Comparison of ENCODE assay signal across 21 cellular contexts in genomic region chr16:67669499-67670101, GRCh38. TPM values are rescaled to one million over a fixed set of nuclear protein-coding genes. Genes with fewer than 3 reads are reported as not detected.
DNase-seq lines count a peak whose midpoint lies in the region; ATAC-seq, FAIRE-seq and TF ChIP-seq lines count a peak whose summit lies in the region.
"Had no signal": no experiment of that assay in that cellular context is flagged by ENCODE, and none has a peak within 500 bp of the region (broad histone marks: within the 10 kb centered on the region; RNA-seq: fewer than 3 reads in every experiment).

No MANE protein-coding gene starts in this region.

- in situ Hi-C loops in HepG2 (cut with HindIII; ENCODE audit: extremely low pct_ligation_motif_present, low pct_unique_long_range_greater_than_20kb), result loop anchor here (5.0 to 10.0 kb wide), 2 partner anchors 138 to 265 kb away; partner anchors contain the start of genes CTRL, PSMB10, RANBP10 and TSNAXIP1

- WGBS in HepG2 (ENCODE audit: low lambda C conversion rate), result 80% methylated on average over 10 of the region's 10 CpGs
- 81% methylated on average over 7 of the region's 10 CpGs for WGBS in right lobe of liver (ENCODE audit: insufficient coverage, low coverage, low lambda C conversion rate, missing lambda C conversion rate)

- POLR2A ChIA-PET in HepG2 (lab: Yijun Ruan, JAX), result interaction anchor here (1.6 kb wide), 1 partner anchor 9 kb away, joined by 3 read pairs; the partner anchor contains the start of gene ACD

- no peaks in the 10 kb centered on the region for H3K79me2 ChIP-seq in HepG2 (ENCODE audit: insufficient read depth, low read length)
- no peaks in the 10 kb centered on the region for H3K79me2 ChIP-seq in astrocyte (ENCODE audit: insufficient read depth, low read length)

- ATAC-seq in HepG2 (no peak), right lobe of liver (no peak)
- ATAC-seq: GM23338, HCT116 had no signal

- no peak for TF ChIP-seq RAD21 in HepG2 (CRISPR knock-in tag; IDR thresholded peaks at IDR 0.05)

- H3K27me3 Mint-ChIP-seq in astrocyte (ENCODE audit: low read depth, unreplicated experiment), result peaks cover 1% of the 10 kb centered on the region
- no peaks in the 10 kb centered on the region for H3K27me3 Mint-ChIP-seq in neural crest cell (ENCODE audit: low read depth)

- CTCF ChIA-PET in HepG2 (lab: Yijun Ruan, JAX; ENCODE audit: low intra/inter-chr PET ratio, low total read pairs), result interaction anchor here (4.2 kb wide), 1 partner anchor 148 kb away, joined by 118 read pairs; no protein-coding TSS in a partner anchor

- no peak overlapping the region for H3K9ac ChIP-seq in HepG2 (ENCODE audit: insufficient read depth, low read depth, low read length)
- no peak overlapping the region for H3K9ac ChIP-seq in astrocyte (ENCODE audit: low read length)

- H3K36me3 ChIP-seq in HepG2 (replicated peaks in 1 of 2; ENCODE audit: control insufficient read depth in 1 of 2, insufficient read depth in 2 of 2, low read length in 2 of 2) (no peaks in the 10 kb centered on the region), right lobe of liver (no peaks in the 10 kb centered on the region), astrocyte (ENCODE audit: insufficient read depth, low read length) (no peaks in the 10 kb centered on the region)

- peaks cover 3% of the 10 kb centered on the region for H3K4me1 Mint-ChIP-seq in astrocyte (ENCODE audit: low read depth, unreplicated experiment)
- H3K4me1 Mint-ChIP-seq in neural crest cell, result peaks cover 17% of the 10 kb centered on the region

- H2AFZ ChIP-seq in HepG2 (ENCODE audit: low read length) (no peak overlapping the region), astrocyte (ENCODE audit: low read depth, low read length) (no peak overlapping the region)
- H2AFZ ChIP-seq: GM23338 had no signal

- no peak for TF ChIP-seq POLR2A in HepG2 (IDR thresholded peaks at IDR 0.05; ENCODE audit: insufficient read depth in 1 of 2, low read depth in 2 of 2, low read length in 2 of 2)
- TF ChIP-seq POLR2A in right lobe of liver (IDR thresholded peaks at IDR 0.05), result no peak

- DNase-seq in HepG2 (ENCODE audit: low spot score) (no peak), right lobe of liver (no peak), astrocyte (ENCODE audit: low read depth) (no peak), neural crest cell (ENCODE audit: low read depth, low spot score) (no peak), superior temporal gyrus (ENCODE audit: extremely low spot score) (no peak), AG08395 (ENCODE audit: low spot score) (no peak), frontal cortex (ENCODE audit: low spot score in 2 of 2) (no peak)
- DNase-seq: GF-D8; NCI-H1417; NCI-H1930; NCI-H2171; NCI-H446; NCI-H69; NK-92 treated with Interleukin-12 subunit alpha and Interleukin-12 subunit beta, amount 100 ng/mL, for 24 hours had no signal

- no peak for TF ChIP-seq EP300 in HepG2 (IDR thresholded peaks at IDR 0.05; ENCODE audit: low read depth in 2 of 2, low read length in 2 of 2)
- TF ChIP-seq EP300 in HepG2 (CRISPR knock-in tag; IDR thresholded peaks at IDR 0.05; ENCODE audit: borderline replicate concordance), result no peak

- H4K20me1 ChIP-seq in HepG2 (ENCODE audit: insufficient read depth, low read length), result no peaks in the 10 kb centered on the region
- peaks cover 4% of the 10 kb centered on the region for H4K20me1 ChIP-seq in astrocyte (ENCODE audit: insufficient read depth, low read length)

- H3K4me2 ChIP-seq in HepG2 (ENCODE audit: low read depth, low read length) (no peak overlapping the region), astrocyte (ENCODE audit: low read length) (no peak overlapping the region)
- H3K4me2 ChIP-seq: GM23338 had no signal

- H3K36me3 Mint-ChIP-seq in astrocyte (ENCODE audit: low read depth, unreplicated experiment) (peaks cover 5% of the 10 kb centered on the region), neural crest cell (ENCODE audit: low read depth) (no peaks in the 10 kb centered on the region)

- peak overlapping the region; percentile 26 for H3K27ac Mint-ChIP-seq in astrocyte (ENCODE audit: unreplicated experiment)
- H3K27ac Mint-ChIP-seq in neural crest cell (ENCODE audit: unreplicated experiment), result peak overlapping the region; percentile 5
- H3K27ac Mint-ChIP-seq: GM23338 had no signal

- peaks cover 43% of the 10 kb centered on the region for H3K4me1 ChIP-seq in HepG2 (ENCODE audit: insufficient read depth, low read length)
- peaks cover 0 to 52% (median 30%) of the 10 kb centered on the region in 4 donors for H3K4me1 ChIP-seq in right lobe of liver
- H3K4me1 ChIP-seq in astrocyte (ENCODE audit: insufficient read depth, low read length), result peaks cover 23% of the 10 kb centered on the region

- no peak overlapping the region for H3K4me3 Mint-ChIP-seq in astrocyte (ENCODE audit: unreplicated experiment)
- peak overlapping the region; percentile 68 for H3K4me3 Mint-ChIP-seq in neural crest cell
- H3K4me3 Mint-ChIP-seq: GM23338 had no signal

- no peaks in the 10 kb centered on the region for H3K9me3 ChIP-seq in HepG2 (ENCODE audit: low read length)
- no peaks in the 10 kb centered on the region for H3K9me3 ChIP-seq in right lobe of liver
- H3K9me3 ChIP-seq in astrocyte (ENCODE audit: insufficient read depth, low read depth, low read length), result no peaks in the 10 kb centered on the region

- BruUV-seq in HepG2 (replicated peaks; lab: Mats Ljungman, UMichigan), result no TSS peak

- FAIRE-seq in HepG2 (lab: Jason Lieb, UNC), result no peak
- no peak for FAIRE-seq in astrocyte (lab: Jason Lieb, UNC)
- FAIRE-seq in frontal cortex (lab: Jason Lieb, UNC), result no peak
- FAIRE-seq: A204.1, GM12891, GM18507 had no signal

- H3K4me3 ChIP-seq in HepG2 (replicated peaks in 1 of 3; ENCODE audit: insufficient read depth in 1 of 3, low read depth in 2 of 3, low read length in 3 of 3), result no peak overlapping the region
- no peak overlapping the region for H3K4me3 ChIP-seq in right lobe of liver
- H3K4me3 ChIP-seq in astrocyte (ENCODE audit: insufficient read depth, low read depth, low read length), result no peak overlapping the region
- H3K4me3 ChIP-seq: GM23338 had no signal

- H3K27ac ChIP-seq in HepG2 (ENCODE audit: extremely low read length, insufficient read depth, low read length) (no peak overlapping the region), right lobe of liver (no peak overlapping the region), astrocyte (ENCODE audit: low read depth, low read length) (no peak overlapping the region)
- H3K27ac ChIP-seq: C4-2B had no signal

- intact Hi-C loops in HepG2 (cut with micrococcal nuclease; ENCODE audit: unreplicated experiment) (loop anchor here (5.0 kb wide), 1 partner anchor 258 kb away; no protein-coding TSS in a partner anchor), right lobe of liver (cut with DNase I) (loop anchor here (10.0 kb wide), 2 partner anchors 55 to 135 kb away; partner anchors contain the start of genes RANBP10 (in 1 of the 2) and TSNAXIP1 (in 1 of the 2))

- no peak for TF ChIP-seq CTCF in HepG2 (CRISPR knock-in tag; IDR thresholded peaks at IDR 0.05)
- TF ChIP-seq CTCF in right lobe of liver (IDR thresholded peaks at IDR 0.05), result no peak
- no peak for TF ChIP-seq CTCF in astrocyte (IDR thresholded peaks at IDR 0.05; ENCODE audit: insufficient read depth, low read depth, low read length)
- TF ChIP-seq CTCF in neural crest cell (conservative IDR thresholded peaks at IDR 0.05), result no peak

- H3K9me3 Mint-ChIP-seq in astrocyte (ENCODE audit: unreplicated experiment), result no peaks in the 10 kb centered on the region
- no peaks in the 10 kb centered on the region for H3K9me3 Mint-ChIP-seq in neural crest cell
- H3K9me3 Mint-ChIP-seq: GM23338 had no signal

- H3K27me3 ChIP-seq in HepG2 (ENCODE audit: control insufficient read depth in 1 of 2, insufficient read depth in 2 of 2, low read length in 2 of 2) (no peaks in the 10 kb centered on the region; a peak in 1 of 5 replicates), right lobe of liver (no peaks in the 10 kb centered on the region), astrocyte (ENCODE audit: insufficient read depth, low read length) (no peaks in the 10 kb centered on the region)

RNA-seq across cellular contexts. Expression of gene C16orf86, which starts 3.0 kb away (rescaled TPM):
- total RNA-seq in HepG2 (2016; rRNA removed; fragmentation: Illumina TruSeq; extraction: Trizol), result 1.7 and 3.1 TPM in 2 replicates
- 1.9 and 2.8 TPM in 2 replicates for total RNA-seq in HepG2 (2016; cell fraction: cytosol; rRNA removed; fragmentation: Illumina TruSeq; extraction: Trizol; ENCODE audit: low read depth)
- 2.1 and 4.2 TPM in 2 replicates for total RNA-seq in HepG2 (2016; cell fraction: insoluble cytoplasmic fraction; rRNA removed; fragmentation: Illumina TruSeq; extraction: Trizol)
- total RNA-seq in HepG2 (2016; cell fraction: membrane; rRNA removed; fragmentation: Illumina TruSeq; extraction: Trizol), result 2.2 and 3.5 TPM in 2 replicates
- 1.9 and 4.3 TPM in 2 replicates for total RNA-seq in HepG2 (2016; cell fraction: nucleus; rRNA removed; fragmentation: Illumina TruSeq; extraction: Trizol)
- 1.5 and 2.0 TPM in 2 replicates for polyA plus RNA-seq in HepG2 (2011; rRNA removed)
- 1.8 and 2.8 TPM in 2 replicates for polyA plus RNA-seq in HepG2 (2011; cell fraction: cytosol; rRNA removed)
- 7.9 and 8.0 TPM in 2 replicates for polyA plus RNA-seq in HepG2 (2011; cell fraction: nucleus; rRNA removed)
- 1.3 and 1.7 TPM in 2 replicates for polyA plus RNA-seq in HepG2 (2012)
- 1.6 and 2.1 TPM in 2 replicates for polyA plus RNA-seq in HepG2 (2016; cell fraction: cytosol; fragmentation: Illumina TruSeq; extraction: Trizol; ENCODE audit: low read depth)
- 2.2 and 3.1 TPM in 2 replicates for polyA plus RNA-seq in HepG2 (2016; cell fraction: insoluble cytoplasmic fraction; fragmentation: Illumina TruSeq; extraction: Trizol; ENCODE audit: low read depth)
- 2.3 and 2.5 TPM in 2 replicates for polyA plus RNA-seq in HepG2 (2016; cell fraction: membrane; fragmentation: Illumina TruSeq; extraction: Trizol; ENCODE audit: low read depth)
- 5.2 and 6.4 TPM in 2 replicates for polyA plus RNA-seq in HepG2 (2016; cell fraction: nucleus; fragmentation: Illumina TruSeq; extraction: Trizol; ENCODE audit: insufficient read depth, low read depth)
- polyA minus RNA-seq in HepG2 (2011; rRNA and poly(A)+ RNA removed; ENCODE audit: low replicate concordance), result 0.12 and 1.3 TPM in 2 replicates
- polyA minus RNA-seq in HepG2 (2011; cell fraction: cytosol; rRNA and poly(A)+ RNA removed), result 0.53 and 0.79 TPM in 2 replicates
- polyA minus RNA-seq in HepG2 (2011; cell fraction: nucleus; rRNA and poly(A)+ RNA removed), result 0.62 and 0.64 TPM in 2 replicates
- total RNA-seq in right lobe of liver, result 1 to 10 TPM; 1.4 to 4.3 (median 2.5) TPM
- 0.32 and 1.6 TPM in 2 replicates for total RNA-seq in astrocyte
- total RNA-seq in neural crest cell, result 1.7 and 2.0 TPM in 2 replicates
- total RNA-seq in frontal cortex, result 2.0 TPM
- total RNA-seq: Daoy had no signal

RNA-seq across cellular contexts. Expression of gene ENKD1, which starts 3.0 kb away (rescaled TPM):
- total RNA-seq in HepG2 (2016; rRNA removed; fragmentation: Illumina TruSeq; extraction: Trizol), result 20.8 and 21.4 TPM in 2 replicates
- total RNA-seq in HepG2 (2016; cell fraction: cytosol; rRNA removed; fragmentation: Illumina TruSeq; extraction: Trizol; ENCODE audit: low read depth), result 10.8 and 12.4 TPM in 2 replicates
- 17.9 and 24.2 TPM in 2 replicates for total RNA-seq in HepG2 (2016; cell fraction: insoluble cytoplasmic fraction; rRNA removed; fragmentation: Illumina TruSeq; extraction: Trizol)
- total RNA-seq in HepG2 (2016; cell fraction: membrane; rRNA removed; fragmentation: Illumina TruSeq; extraction: Trizol), result 17.6 and 19.5 TPM in 2 replicates
- total RNA-seq in HepG2 (2016; cell fraction: nucleus; rRNA removed; fragmentation: Illumina TruSeq; extraction: Trizol), result 13.8 and 15.4 TPM in 2 replicates
- polyA plus RNA-seq in HepG2 (2011; rRNA removed), result 10.8 and 12.2 TPM in 2 replicates
- 6.0 and 11.2 TPM in 2 replicates for polyA plus RNA-seq in HepG2 (2011; cell fraction: cytosol; rRNA removed)
- 29.2 and 37.2 TPM in 2 replicates for polyA plus RNA-seq in HepG2 (2011; cell fraction: nucleus; rRNA removed)
- 9.4 and 12.3 TPM in 2 replicates for polyA plus RNA-seq in HepG2 (2012)
- polyA plus RNA-seq in HepG2 (2016; cell fraction: cytosol; fragmentation: Illumina TruSeq; extraction: Trizol; ENCODE audit: low read depth), result 11.8 and 13.2 TPM in 2 replicates
- 18.0 and 18.5 TPM in 2 replicates for polyA plus RNA-seq in HepG2 (2016; cell fraction: insoluble cytoplasmic fraction; fragmentation: Illumina TruSeq; extraction: Trizol; ENCODE audit: low read depth)
- polyA plus RNA-seq in HepG2 (2016; cell fraction: membrane; fragmentation: Illumina TruSeq; extraction: Trizol; ENCODE audit: low read depth), result 9.5 and 15.3 TPM in 2 replicates
- polyA plus RNA-seq in HepG2 (2016; cell fraction: nucleus; fragmentation: Illumina TruSeq; extraction: Trizol; ENCODE audit: insufficient read depth, low read depth), result 33.6 and 35.0 TPM in 2 replicates
- 6.6 and 7.1 TPM in 2 replicates for polyA minus RNA-seq in HepG2 (2011; rRNA and poly(A)+ RNA removed; ENCODE audit: low replicate concordance)
- 4.5 and 7.8 TPM in 2 replicates for polyA minus RNA-seq in HepG2 (2011; cell fraction: cytosol; rRNA and poly(A)+ RNA removed)
- polyA minus RNA-seq in HepG2 (2011; cell fraction: nucleus; rRNA and poly(A)+ RNA removed), result 3.6 and 3.9 TPM in 2 replicates
- total RNA-seq in right lobe of liver, result 1 to 10 TPM; 4.4 to 8.9 (median 7.3) TPM
- 6.0 and 8.5 TPM in 2 replicates for total RNA-seq in astrocyte
- total RNA-seq in neural crest cell, result 23.3 and 24.5 TPM in 2 replicates
- total RNA-seq in frontal cortex, result 9.4 TPM

RNA-seq across cellular contexts. Expression of gene PARD6A, which starts 8.8 kb away (rescaled TPM):
- total RNA-seq in HepG2 (2016; rRNA removed; fragmentation: Illumina TruSeq; extraction: Trizol) (3.0 and 4.3 TPM in 2 replicates), right lobe of liver (1 to 10 TPM; 1.3 to 4.8 (median 2.6) TPM), astrocyte (1.2 and 1.4 TPM in 2 replicates), neural crest cell (7.5 and 8.3 TPM in 2 replicates), frontal cortex (9.4 TPM)
- 22.8 and 24.1 TPM in 2 replicates for total RNA-seq in HepG2 (2016; cell fraction: cytosol; rRNA removed; fragmentation: Illumina TruSeq; extraction: Trizol; ENCODE audit: low read depth)
- 2.5 and 4.0 TPM in 2 replicates for total RNA-seq in HepG2 (2016; cell fraction: insoluble cytoplasmic fraction; rRNA removed; fragmentation: Illumina TruSeq; extraction: Trizol)
- total RNA-seq in HepG2 (2016; cell fraction: membrane; rRNA removed; fragmentation: Illumina TruSeq; extraction: Trizol), result 18.3 and 19.1 TPM in 2 replicates
- 1.6 and 2.2 TPM in 2 replicates for total RNA-seq in HepG2 (2016; cell fraction: nucleus; rRNA removed; fragmentation: Illumina TruSeq; extraction: Trizol)
- polyA plus RNA-seq in HepG2 (2011; rRNA removed), result 3.5 and 3.6 TPM in 2 replicates
- 4.3 and 6.9 TPM in 2 replicates for polyA plus RNA-seq in HepG2 (2011; cell fraction: cytosol; rRNA removed)
- 2.8 and 3.0 TPM in 2 replicates for polyA plus RNA-seq in HepG2 (2011; cell fraction: nucleus; rRNA removed)
- 1.3 and 2.2 TPM in 2 replicates for polyA plus RNA-seq in HepG2 (2012)
- 26.8 and 27.5 TPM in 2 replicates for polyA plus RNA-seq in HepG2 (2016; cell fraction: cytosol; fragmentation: Illumina TruSeq; extraction: Trizol; ENCODE audit: low read depth)
- 2.2 and 3.0 TPM in 2 replicates for polyA plus RNA-seq in HepG2 (2016; cell fraction: insoluble cytoplasmic fraction; fragmentation: Illumina TruSeq; extraction: Trizol; ENCODE audit: low read depth)
- 17.4 and 17.7 TPM in 2 replicates for polyA plus RNA-seq in HepG2 (2016; cell fraction: membrane; fragmentation: Illumina TruSeq; extraction: Trizol; ENCODE audit: low read depth)
- polyA plus RNA-seq in HepG2 (2016; cell fraction: nucleus; fragmentation: Illumina TruSeq; extraction: Trizol; ENCODE audit: insufficient read depth, low read depth), result 1.5 and 2.9 TPM in 2 replicates
- polyA minus RNA-seq in HepG2 (2011; rRNA and poly(A)+ RNA removed; ENCODE audit: low replicate concordance), result 2.8 and 3.8 TPM in 2 replicates
- 0.79 and 2.1 TPM in 2 replicates for polyA minus RNA-seq in HepG2 (2011; cell fraction: cytosol; rRNA and poly(A)+ RNA removed)
- polyA minus RNA-seq in HepG2 (2011; cell fraction: nucleus; rRNA and poly(A)+ RNA removed), result 0.50 and 0.77 TPM in 2 replicates

RNA-seq across cellular contexts. Expression of gene ACD, which starts 9.5 kb away (rescaled TPM):
- total RNA-seq in HepG2 (2016; rRNA removed; fragmentation: Illumina TruSeq; extraction: Trizol) (26.1 and 32.6 TPM in 2 replicates), right lobe of liver (1 to 10 TPM; 4.0 to 8.2 (median 5.9) TPM), astrocyte (11.8 and 13.5 TPM in 2 replicates), neural crest cell (39.3 and 39.8 TPM in 2 replicates), frontal cortex (24.9 TPM)
- 11.9 and 12.4 TPM in 2 replicates for total RNA-seq in HepG2 (2016; cell fraction: cytosol; rRNA removed; fragmentation: Illumina TruSeq; extraction: Trizol; ENCODE audit: low read depth)
- total RNA-seq in HepG2 (2016; cell fraction: insoluble cytoplasmic fraction; rRNA removed; fragmentation: Illumina TruSeq; extraction: Trizol), result 22.4 and 31.8 TPM in 2 replicates
- 20.9 and 24.1 TPM in 2 replicates for total RNA-seq in HepG2 (2016; cell fraction: membrane; rRNA removed; fragmentation: Illumina TruSeq; extraction: Trizol)
- total RNA-seq in HepG2 (2016; cell fraction: nucleus; rRNA removed; fragmentation: Illumina TruSeq; extraction: Trizol), result 18.3 and 24.0 TPM in 2 replicates
- polyA plus RNA-seq in HepG2 (2011; rRNA removed), result 37.1 and 38.3 TPM in 2 replicates
- polyA plus RNA-seq in HepG2 (2011; cell fraction: cytosol; rRNA removed), result 15.3 and 28.8 TPM in 2 replicates
- 82.8 and 84.5 TPM in 2 replicates for polyA plus RNA-seq in HepG2 (2011; cell fraction: nucleus; rRNA removed)
- 28.9 and 29.0 TPM in 2 replicates for polyA plus RNA-seq in HepG2 (2012)
- polyA plus RNA-seq in HepG2 (2016; cell fraction: cytosol; fragmentation: Illumina TruSeq; extraction: Trizol; ENCODE audit: low read depth), result 18.7 and 21.0 TPM in 2 replicates
- polyA plus RNA-seq in HepG2 (2016; cell fraction: insoluble cytoplasmic fraction; fragmentation: Illumina TruSeq; extraction: Trizol; ENCODE audit: low read depth), result 30.7 and 42.2 TPM in 2 replicates
- 29.3 and 29.6 TPM in 2 replicates for polyA plus RNA-seq in HepG2 (2016; cell fraction: membrane; fragmentation: Illumina TruSeq; extraction: Trizol; ENCODE audit: low read depth)
- 42.9 and 46.5 TPM in 2 replicates for polyA plus RNA-seq in HepG2 (2016; cell fraction: nucleus; fragmentation: Illumina TruSeq; extraction: Trizol; ENCODE audit: insufficient read depth, low read depth)
- 39.4 and 41.0 TPM in 2 replicates for polyA minus RNA-seq in HepG2 (2011; rRNA and poly(A)+ RNA removed; ENCODE audit: low replicate concordance)
- 18.9 and 21.7 TPM in 2 replicates for polyA minus RNA-seq in HepG2 (2011; cell fraction: cytosol; rRNA and poly(A)+ RNA removed)
- 18.6 and 22.8 TPM in 2 replicates for polyA minus RNA-seq in HepG2 (2011; cell fraction: nucleus; rRNA and poly(A)+ RNA removed)

RNA-seq across cellular contexts. Expression of gene CARMIL2, which starts 24.7 kb away (rescaled TPM):
- total RNA-seq in HepG2 (2016; rRNA removed; fragmentation: Illumina TruSeq; extraction: Trizol), result 0.91 and 1.3 TPM in 2 replicates
- 0.35 TPM in 1 of 2 replicates, not detected in the other for total RNA-seq in HepG2 (2016; cell fraction: cytosol; rRNA removed; fragmentation: Illumina TruSeq; extraction: Trizol; ENCODE audit: low read depth)
- 0.70 and 1.1 TPM in 2 replicates for total RNA-seq in HepG2 (2016; cell fraction: insoluble cytoplasmic fraction; rRNA removed; fragmentation: Illumina TruSeq; extraction: Trizol)
- 0.53 and 0.79 TPM in 2 replicates for total RNA-seq in HepG2 (2016; cell fraction: membrane; rRNA removed; fragmentation: Illumina TruSeq; extraction: Trizol)
- 1.4 and 1.8 TPM in 2 replicates for total RNA-seq in HepG2 (2016; cell fraction: nucleus; rRNA removed; fragmentation: Illumina TruSeq; extraction: Trizol)
- polyA plus RNA-seq in HepG2 (2011; rRNA removed), result 2.7 and 3.9 TPM in 2 replicates
- 1.2 and 1.7 TPM in 2 replicates for polyA plus RNA-seq in HepG2 (2011; cell fraction: cytosol; rRNA removed)
- polyA plus RNA-seq in HepG2 (2011; cell fraction: nucleus; rRNA removed), result 44.9 and 54.0 TPM in 2 replicates
- 3.5 and 5.1 TPM in 2 replicates for polyA plus RNA-seq in HepG2 (2012)
- 0.63 and 0.69 TPM in 2 replicates for polyA plus RNA-seq in HepG2 (2016; cell fraction: cytosol; fragmentation: Illumina TruSeq; extraction: Trizol; ENCODE audit: low read depth)
- 0.79 and 1.0 TPM in 2 replicates for polyA plus RNA-seq in HepG2 (2016; cell fraction: insoluble cytoplasmic fraction; fragmentation: Illumina TruSeq; extraction: Trizol; ENCODE audit: low read depth)
- 0.58 and 0.64 TPM in 2 replicates for polyA plus RNA-seq in HepG2 (2016; cell fraction: membrane; fragmentation: Illumina TruSeq; extraction: Trizol; ENCODE audit: low read depth)
- 6.0 and 8.0 TPM in 2 replicates for polyA plus RNA-seq in HepG2 (2016; cell fraction: nucleus; fragmentation: Illumina TruSeq; extraction: Trizol; ENCODE audit: insufficient read depth, low read depth)
- 0.23 and 5.9 TPM in 2 replicates for polyA minus RNA-seq in HepG2 (2011; rRNA and poly(A)+ RNA removed; ENCODE audit: low replicate concordance)
- 1.2 and 3.3 TPM in 2 replicates for polyA minus RNA-seq in HepG2 (2011; cell fraction: cytosol; rRNA and poly(A)+ RNA removed)
- polyA minus RNA-seq in HepG2 (2011; cell fraction: nucleus; rRNA and poly(A)+ RNA removed), result 8.9 and 9.2 TPM in 2 replicates
- total RNA-seq in right lobe of liver, result 1 to 10 TPM in 3 of 6 experiments, under 1 TPM in 3; 0.39 to 3.4 (median 0.88) TPM
- 2.0 TPM in 2 replicates for total RNA-seq in astrocyte
- total RNA-seq in neural crest cell, result 2.0 and 3.5 TPM in 2 replicates
- 2.4 TPM for total RNA-seq in frontal cortex
